ENCODE assay signal across 18 cellular contexts in genomic region chr7:13257661-13258060, GRCh38.
"Had no signal": no experiment of that assay in that cellular context is flagged by ENCODE, and none has a peak within 500 bp of the region (broad histone marks: within the 10 kb centered on the region; RNA-seq: fewer than 3 reads in every experiment).

No MANE protein-coding gene starts in this region.

- DNase-seq: activated CD4-positive, alpha-beta T cell treated with anti-CD3 and anti-CD28 coated beads, Interleukin-2, amount 50 U/mL, for 1 hour; activated CD4-positive, CD25-positive, alpha-beta regulatory T cell; activated CD8-positive, alpha-beta memory T cell treated with anti-CD3 and anti-CD28 coated beads for 24 hours; activated naive CD4-positive, alpha-beta T cell treated with anti-CD3 and anti-CD28 coated beads for 36 hours; body of pancreas; central memory CD4-positive, alpha-beta T cell; foreskin keratinocyte; head of caudate nucleus; nephron progenitor cell; occipital lobe; small intestine had no signal

- H3K36me3 ChIP-seq: esophagus muscularis mucosa, right atrium auricular region, suprapubic skin had no signal

- H3K4me1 ChIP-seq: body of pancreas, esophagus muscularis mucosa, foreskin keratinocyte, right atrium auricular region, suprapubic skin had no signal

- H3K4me3 Mint-ChIP-seq: activated naive CD4-positive, alpha-beta T cell treated with anti-CD3 and anti-CD28 coated beads for 36 hours; nephron progenitor cell; stimulated activated naive CD8-positive, alpha-beta T cell treated with anti-CD3 and anti-CD28 coated beads, Interleukin-15, Interleukin-2, amounts not matched to agents 100 ng/mL and 50 ng/mL, for 24 hours; T-helper 2 cell treated with Interferon-gamma antibody and Interleukin-4, amounts not matched to agents 5 μg/mL and 100 μg/mL, for 36 hours; type B pancreatic cell had no signal

- H3K27me3 ChIP-seq: body of pancreas, esophagus muscularis mucosa, foreskin keratinocyte, right atrium auricular region, suprapubic skin had no signal

- H3K27ac Mint-ChIP-seq: activated naive CD4-positive, alpha-beta T cell treated with anti-CD3 and anti-CD28 coated beads for 36 hours; nephron progenitor cell; stimulated activated naive CD8-positive, alpha-beta T cell treated with anti-CD3 and anti-CD28 coated beads, Interleukin-15, Interleukin-2, amounts not matched to agents 100 ng/mL and 50 ng/mL, for 24 hours; T-helper 2 cell treated with Interferon-gamma antibody and Interleukin-4, amounts not matched to agents 5 μg/mL and 100 μg/mL, for 36 hours; type B pancreatic cell had no signal

- H3K27ac ChIP-seq: body of pancreas, coronary artery, esophagus muscularis mucosa, foreskin keratinocyte, right atrium auricular region, suprapubic skin had no signal

- H3K9me3 ChIP-seq: body of pancreas, esophagus muscularis mucosa, right atrium auricular region, suprapubic skin had no signal

- H3K36me3 Mint-ChIP-seq: type B pancreatic cell had no signal

- H3K4me3 ChIP-seq: body of pancreas, coronary artery, esophagus muscularis mucosa, right atrium auricular region, suprapubic skin had no signal

- ATAC-seq: body of pancreas, foreskin keratinocyte had no signal

- H3K27me3 Mint-ChIP-seq: stimulated activated naive CD8-positive, alpha-beta T cell treated with anti-CD3 and anti-CD28 coated beads, Interleukin-15, Interleukin-2, amounts not matched to agents 100 ng/mL and 50 ng/mL, for 24 hours; type B pancreatic cell had no signal

- H3K4me1 Mint-ChIP-seq: nephron progenitor cell had no signal

- H3K9me3 Mint-ChIP-seq: activated naive CD4-positive, alpha-beta T cell treated with anti-CD3 and anti-CD28 coated beads for 36 hours; nephron progenitor cell; stimulated activated naive CD8-positive, alpha-beta T cell treated with anti-CD3 and anti-CD28 coated beads, Interleukin-15, Interleukin-2, amounts not matched to agents 100 ng/mL and 50 ng/mL, for 24 hours; T-helper 2 cell treated with Interferon-gamma antibody and Interleukin-4, amounts not matched to agents 5 μg/mL and 100 μg/mL, for 36 hours; type B pancreatic cell had no signal
